Comparison of ENCODE assay signal across 8 cellular contexts in genomic region chr7:26151953-26152781, GRCh38. TPM values are rescaled to one million over a fixed set of nuclear protein-coding genes. Genes with fewer than 3 reads are reported as not detected.
A peak's percentile ranks its signal among the peaks of the same experiment; 100 is the strongest.
DNase-seq lines count a peak whose midpoint lies in the region; ATAC-seq, FAIRE-seq and TF ChIP-seq lines count a peak whose summit lies in the region.

Gene NFE2L3, plus strand, starts transcription at chr7:26152198. Its CDS starts 301 bp downstream, at chr7:26152499.

- no peak for TF ChIP-seq CTCF in PC-3 (conservative IDR thresholded peaks at IDR 0.05; ENCODE audit: low read depth, low read length)
- TF ChIP-seq CTCF in esophagus squamous epithelium (IDR thresholded peaks at IDR 0.05) = peak in 4 of 6 experiments; percentile 19 to 39 (median 30)

- H3K9ac ChIP-seq in PC-3 (ENCODE audit: low read length) = peak within 1 kb of the TSS; percentile 80

- H3K4me1 Mint-ChIP-seq in naive B cell = peaks cover 36 to 53% (median 47%) of the 10 kb centered on the region in 3 donors

- POLR2A ChIA-PET in PC-3 (lab: Charles Lee; ENCODE audit: unreplicated experiment) = interaction anchor here (0.6 to 1.0 kb wide), 4 partner anchors 8 to 58 kb away, joined by 3 to 4 read pairs (median 3); no protein-coding TSS in a partner anchor

- H3K9me3 Mint-ChIP-seq in naive B cell = peaks cover 0 to 3% (median 0%) of the 10 kb centered on the region in 7 donors

- H4K20me1 ChIP-seq in PC-3 (ENCODE audit: low read length) = no peaks in the 10 kb centered on the region

- H3K36me3 Mint-ChIP-seq in naive B cell = no peaks in the 10 kb centered on the region

- no peaks in the 10 kb centered on the region for H3K36me3 ChIP-seq in PC-3 (ENCODE audit: low read depth, low read length)
- H3K36me3 ChIP-seq in esophagus squamous epithelium = no peaks in the 10 kb centered on the region

- H3K4me3 ChIP-seq in PC-3 (ENCODE audit: low read length) = peak within 1 kb of the TSS; percentile 81
- H3K4me3 ChIP-seq in esophagus squamous epithelium = peak within 1 kb of the TSS; percentile 48 to 78 (median 64)

- 0% methylated on average over 2 of the region's 95 CpGs; no CpG with 5 or more reads in 1 of the 2 donors for WGBS in esophagus squamous epithelium, 2 donors

- H3K27me3 ChIP-seq in PC-3 (ENCODE audit: low read length) (no peaks in the 10 kb centered on the region), esophagus squamous epithelium (peaks cover 0 to 40% (median 0%) of the 10 kb centered on the region in 4 donors)

- no peaks in the 10 kb centered on the region for H3K9me3 ChIP-seq in PC-3 (ENCODE audit: low read length)
- no peaks in the 10 kb centered on the region for H3K9me3 ChIP-seq in esophagus squamous epithelium

- H2AFZ ChIP-seq in PC-3 (ENCODE audit: low read length) = peak within 1 kb of the TSS; percentile 90

- in situ Hi-C loops in Caki2 (cut with HindIII; ENCODE audit: low pct_unique_long_range_greater_than_20kb, low sequenced_read_pairs) = no loop called here

- BruUV-seq in PC-3 (replicated peaks; lab: Mats Ljungman, UMichigan) = no TSS peak

- intact Hi-C loops in PC-3 (cut with micrococcal nuclease) (no loop called here), esophagus squamous epithelium (cut with DNase I) (no loop called here)

- H3K27me3 Mint-ChIP-seq in naive B cell = peaks cover 0 to 5% (median 0%) of the 10 kb centered on the region in 3 donors

- peaks cover 5% of the 10 kb centered on the region for H3F3A ChIP-seq in PC-3 (ENCODE audit: low read length, unreplicated experiment)

- no peak for FAIRE-seq in HTR-8/SVneo (lab: Jason Lieb, UNC)

- H3K9me2 ChIP-seq in PC-3 (replicated peaks; ENCODE audit: low read length) = no peaks in the 10 kb centered on the region

- H3K27ac ChIP-seq in PC-3 (ENCODE audit: low read length) (peak within 1 kb of the TSS; percentile 96), esophagus squamous epithelium (peak within 1 kb of the TSS in 3 of 4 donors; percentile 33 to 79 (median 54))

- H3K4me3 Mint-ChIP-seq in naive B cell = peak within 1 kb of the TSS; percentile 77 to 96 (median 92)

- H3K4me1 ChIP-seq in PC-3 (ENCODE audit: insufficient read depth, low read length) (peaks cover 37% of the 10 kb centered on the region), esophagus squamous epithelium (peaks cover 6 to 73% (median 29%) of the 10 kb centered on the region in 3 donors)

- peak in 2 of 4 donors; percentile 51 to 65 for TF ChIP-seq POLR2A in esophagus squamous epithelium (IDR thresholded peaks at IDR 0.05)

- peak within 1 kb of the TSS; percentile 96 for H3K4me2 ChIP-seq in PC-3 (ENCODE audit: low read length)

- H3K27ac Mint-ChIP-seq in naive B cell = peak within 1 kb of the TSS; percentile 66 to 97 (median 86)

- ATAC-seq in GM21360 (IDR thresholded peaks at IDR 0.05; ENCODE audit: unreplicated experiment) (peak; percentile 51), PC-3 (peak; percentile 37), naive B cell (ENCODE audit: low read depth in 2 of 2) (peak; percentile 70 to 72)

- DNase-seq in Caki2 (ENCODE audit: low read depth) (peak; percentile 82), HTR-8/SVneo (ENCODE audit: insufficient read length, low spot score) (peak; percentile 85), PC-3 (peak; percentile 87), activated T-cell treated with anti-CD3 and anti-CD28 coated beads for 48 hours (ENCODE audit: low read depth) (peak; percentile 85), esophagus squamous epithelium (lab: John Stamatoyannopoulos, UW) (peak; percentile 24), naive B cell (peak; percentile 77)
- peak; percentile 69 to 74 for DNase-seq in stimulated activated CD8-positive, alpha-beta memory T cell treated with anti-CD3 and anti-CD28 coated beads, Interleukin-7, amount 100 ng/mL, for 48 hours (ENCODE audit: extremely low read depth in 1 of 2, low read depth in 1 of 2)

- peaks cover 45% of the 10 kb centered on the region for H3K79me2 ChIP-seq in PC-3 (ENCODE audit: low read length)

- CTCF ChIA-PET in PC-3 (lab: Charles Lee) = interaction anchor here (0.6 to 0.7 kb wide), 2 partner anchors 15 to 61 kb away, joined by 3 read pairs; no protein-coding TSS in a partner anchor

RNA-seq across cellular contexts. Expression of gene NFE2L3, which starts in this region (rescaled TPM):
- 88.0 and 99.4 TPM in 2 replicates for total RNA-seq in Caki2 (2014; rRNA removed; shearing (Covaris generic); ENCODE audit: low replicate concordance)
- total RNA-seq in PC-3 (2014; rRNA removed) = 40.0 and 45.2 TPM in 2 replicates
- 1 to 10 TPM; 2.0 to 8.4 (median 5.6) TPM for total RNA-seq in esophagus squamous epithelium
- polyA plus RNA-seq in naive B cell (ENCODE audit: low read depth in 6 of 6) = 1 to 10 TPM in 5 of 6 donors, under 1 TPM in 1; 0.93 to 4.1 (median 2.4) TPM

Comparison
In these comparisons a context has a peak if more than half of its experiments do, and no peak if none do; other contexts are left out.
1. Peak in every context shown above with its lines: DNase-seq, ATAC-seq, H3K4me3 ChIP-seq and H3K27ac ChIP-seq.
2. DNase-seq: peak in every context shown above with its lines; median percentile 87 in PC-3; 85 in HTR-8/SVneo; 85 in activated T-cell treated with anti-CD3 and anti-CD28 coated beads for 48 hours; 82 in Caki2; 77 in naive B cell; 72 in stimulated activated CD8-positive, alpha-beta memory T cell treated with anti-CD3 and anti-CD28 coated beads, Interleukin-7, amount 100 ng/mL, for 48 hours; 24 in esophagus squamous epithelium.